15 cellular contexts compared by ENCODE assay signal in the genomic region with DNA sequence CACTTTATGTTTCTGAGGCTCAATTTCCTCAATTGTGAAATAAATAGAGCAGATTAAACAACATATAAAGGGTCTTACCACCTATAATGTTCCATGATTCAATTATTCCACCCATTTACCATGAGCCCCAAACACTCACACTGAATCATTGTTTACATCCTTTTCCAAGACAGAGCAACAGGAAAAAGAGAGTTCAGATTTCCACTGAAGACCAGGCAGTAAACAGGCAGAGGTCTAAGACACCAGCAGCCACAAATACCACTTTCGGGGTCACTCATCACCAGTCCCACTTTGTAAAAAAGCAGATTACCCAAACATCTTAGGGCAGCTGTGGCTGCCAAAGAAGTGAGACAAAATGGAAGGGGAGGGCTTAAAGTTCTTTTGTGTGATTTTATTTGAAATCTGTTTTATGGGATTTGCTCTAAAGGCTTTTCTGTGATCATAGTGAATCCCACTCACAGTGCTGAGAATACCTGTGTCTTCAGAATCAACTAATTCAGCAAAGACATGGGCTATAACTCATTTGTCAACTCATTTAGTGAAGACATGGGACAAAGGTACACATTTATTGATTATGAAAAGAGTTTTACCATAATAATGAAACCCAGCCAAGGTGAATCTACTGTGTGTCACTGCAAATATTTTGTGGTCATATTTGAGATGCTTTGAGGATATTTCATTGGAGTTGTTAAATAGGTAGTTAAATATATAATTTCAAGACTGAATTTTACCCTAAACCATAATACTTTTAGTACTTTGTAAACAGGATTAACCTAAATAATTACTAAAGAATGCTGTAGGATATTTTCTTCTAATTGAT. TPM values are rescaled to one million over a fixed set of nuclear protein-coding genes. Genes with fewer than 3 reads are reported as not detected.
DNase-seq lines count a peak whose midpoint lies in the region; ATAC-seq and TF ChIP-seq lines count a peak whose summit lies in the region.
"Had no signal": no experiment of that assay in that cellular context is flagged by ENCODE, and none has a peak within 500 bp of the region (broad histone marks: within the 10 kb centered on the region; RNA-seq: fewer than 3 reads in every experiment).

No MANE protein-coding gene starts in this region.

- no peak for TF ChIP-seq EP300 in stomach (IDR thresholded peaks at IDR 0.05)

- no peaks in the 10 kb centered on the region for H3K9me3 ChIP-seq in stomach
- H3K9me3 ChIP-seq: A549, Caco-2, tibial nerve had no signal

- no peak for TF ChIP-seq CTCF in stomach (IDR thresholded peaks at IDR 0.05)

- H3K9me3 Mint-ChIP-seq in activated T-helper 17 cell treated with anti-CD3 and anti-CD28 coated beads, Interleukin-2, amount 50 U/mL, for 72 hours: peaks cover 5% of the 10 kb centered on the region
- H3K9me3 Mint-ChIP-seq: neural progenitor cell had no signal

- H3K27ac Mint-ChIP-seq in activated T-helper 17 cell treated with anti-CD3 and anti-CD28 coated beads, Interleukin-2, amount 50 U/mL, for 72 hours: peak overlapping the region; percentile 99
- H3K27ac Mint-ChIP-seq: neural progenitor cell had no signal

- no peaks in the 10 kb centered on the region for H3K36me3 ChIP-seq in stomach
- H3K36me3 ChIP-seq: neural progenitor cell, tibial nerve had no signal

- no peaks in the 10 kb centered on the region for H3K27me3 ChIP-seq in stomach
- H3K27me3 ChIP-seq: neural progenitor cell, tibial nerve had no signal

- H3K4me1 Mint-ChIP-seq in activated T-helper 17 cell treated with anti-CD3 and anti-CD28 coated beads, Interleukin-2, amount 50 U/mL, for 72 hours: peaks cover 25% of the 10 kb centered on the region

- TF ChIP-seq POLR2A in stomach (IDR thresholded peaks at IDR 0.05): no peak

- H3K27me3 Mint-ChIP-seq in activated T-helper 17 cell treated with anti-CD3 and anti-CD28 coated beads, Interleukin-2, amount 50 U/mL, for 72 hours: no peaks in the 10 kb centered on the region

- H3K4me3 ChIP-seq in stomach: no peak overlapping the region
- H3K4me3 ChIP-seq: A549, neural progenitor cell, tibial nerve had no signal

- no peaks in the 10 kb centered on the region for H3K4me1 ChIP-seq in stomach
- H3K4me1 ChIP-seq: A549, neural progenitor cell, tibial nerve had no signal

- H3K4me3 Mint-ChIP-seq in activated T-helper 17 cell treated with anti-CD3 and anti-CD28 coated beads, Interleukin-2, amount 50 U/mL, for 72 hours: peak overlapping the region; percentile 73
- H3K4me3 Mint-ChIP-seq: neural progenitor cell had no signal

- H3K27ac ChIP-seq in stomach: no peak overlapping the region
- H3K27ac ChIP-seq: A549, neural progenitor cell, tibial nerve had no signal

- 75 to 87% (median 82%) methylated on average over 1 of the region's 1 CpG for WGBS in stomach, 5 donors

- intact Hi-C loops in stomach (cut with DNase I; ENCODE audit: low total_unique reads): no loop called here

- H3K36me3 Mint-ChIP-seq in activated T-helper 17 cell treated with anti-CD3 and anti-CD28 coated beads, Interleukin-2, amount 50 U/mL, for 72 hours (ENCODE audit: low read depth): peaks cover 6% of the 10 kb centered on the region
- H3K36me3 Mint-ChIP-seq: neural progenitor cell had no signal

- peak; percentile 41 for DNase-seq in activated CD4-positive, alpha-beta T cell treated with anti-CD3 and anti-CD28 coated beads for 48 hours
- DNase-seq in activated CD4-positive, alpha-beta T cell treated with anti-CD3 and anti-CD28 coated beads, Interleukin-2, amount 50 U/mL, for 1 hour: no peak
- DNase-seq in HT1080 (ENCODE audit: low read depth) (peak; percentile 51), islet precursor cell (peak; percentile 18), NCI-H526 treated with DMSO at 0.1 percent for 48 hours (lab: John Stamatoyannopoulos, UW) (no peak), stomach (no peak), GM19240 (ENCODE audit: insufficient read length, low spot score) (no peak)
- DNase-seq: Caco-2, KG1, NCI-H2171 treated with DMSO at 0.1 percent for 48 hours, Right ventricle myocardium superior had no signal

- ATAC-seq in activated T-helper 17 cell treated with anti-CD3 and anti-CD28 coated beads, Interleukin-2, amount 50 U/mL, for 72 hours (replicated peaks): peak; percentile 90
- ATAC-seq: A549 had no signal

RNA-seq across cellular contexts. Expression of a gene that starts 24.8 kb away (rescaled TPM):
- total RNA-seq in HT1080 (2014; rRNA removed; shearing (Covaris generic)): 44.1 and 65.8 TPM in 2 replicates
- 110 and 115 TPM in 2 replicates for polyA plus RNA-seq in HT1080 (2015; cell fraction: cytosol; rRNA removed)
- polyA plus RNA-seq in HT1080 (2015; cell fraction: nucleus; rRNA removed): 114 and 158 TPM in 2 replicates
- total RNA-seq in activated T-helper 17 cell treated with anti-CD3 and anti-CD28 coated beads, Interleukin-2, amount 50 U/mL, for 72 hours: 100 to 1,000 TPM in 1 of 2 donors, 10 to 100 TPM in 1; 75.3 to 112 TPM
- total RNA-seq in stomach: 100 to 1,000 TPM in 4 of 5 donors, 10 to 100 TPM in 1; 35.6 to 173 (median 133) TPM
- polyA plus RNA-seq in stomach: 10 to 100 TPM; 24.6 to 74.2 (median 43.6) TPM

Comparison
In these comparisons a context has a peak if more than half of its experiments do, and no peak if none do; other contexts are left out.
1. DNase-seq: peak in activated CD4-positive, alpha-beta T cell treated with anti-CD3 and anti-CD28 coated beads for 48 hours (single experiment), HT1080 (single experiment) and islet precursor cell (single experiment); none in activated CD4-positive, alpha-beta T cell treated with anti-CD3 and anti-CD28 coated beads, Interleukin-2, amount 50 U/mL, for 1 hour (single experiment), NCI-H526 treated with DMSO at 0.1 percent for 48 hours (single experiment), stomach (single experiment) and GM19240 (single experiment).